In genomic region chr9:26710008-26710407, GRCh38 we compare ENCODE assay signal across 23 cellular contexts.
DNase-seq lines count a peak whose midpoint lies in the region; ATAC-seq and TF ChIP-seq lines count a peak whose summit lies in the region.
"Had no signal": no experiment of that assay in that cellular context is flagged by ENCODE, and none has a peak within 500 bp of the region (broad histone marks: within the 10 kb centered on the region; RNA-seq: fewer than 3 reads in every experiment).

No MANE protein-coding gene starts in this region.

- no peak overlapping the region for H3K4me3 Mint-ChIP-seq in stimulated activated memory B cell treated with anti-CD40 and anti-IgM and Interleukin-4, amounts not matched to agents 10 μg/mL and 1 μg/mL and 100 μg/mL, for 72 hours
- H3K4me3 Mint-ChIP-seq: CD14-positive monocyte; CD4-positive, alpha-beta memory T cell; CD4-positive, CD25-positive, alpha-beta regulatory T cell; CD8-positive, alpha-beta memory T cell had no signal

- no peaks in the 10 kb centered on the region for H3K27me3 ChIP-seq in GM23248 (replicated peaks; ENCODE audit: insufficient read depth)
- H3K27me3 ChIP-seq: BE2C, BLaER1 had no signal

- in situ Hi-C loops in GM23248 (cut with MboI), result no loop called here

- no peaks in the 10 kb centered on the region for H3K36me3 ChIP-seq in GM23248 (ENCODE audit: low read depth)
- H3K36me3 ChIP-seq in mucosa of descending colon (ENCODE audit: low read depth), result no peaks in the 10 kb centered on the region
- H3K36me3 ChIP-seq: BE2C, BLaER1 had no signal

- H3K27me3 Mint-ChIP-seq in stimulated activated memory B cell treated with anti-CD40 and anti-IgM and Interleukin-4, amounts not matched to agents 10 μg/mL and 1 μg/mL and 100 μg/mL, for 72 hours, result no peaks in the 10 kb centered on the region

- no peak overlapping the region for H3K4me2 ChIP-seq in GM23248 (ENCODE audit: unreplicated experiment)
- H3K4me2 ChIP-seq: BLaER1 had no signal

- peak; percentile 77 for DNase-seq in CMK (ENCODE audit: low read depth)
- peak; percentile 10 for DNase-seq in OCI-M1 (lab: John Stamatoyannopoulos, UW)
- no peak for DNase-seq in COR-L47 (lab: John Stamatoyannopoulos, UW)
- no peak for DNase-seq in GM23248
- no peak for DNase-seq in mucosa of descending colon
- DNase-seq: 8988T; ACHN; BE2C; C1 segment of cervical spinal cord; CD4-positive, alpha-beta memory T cell; CD4-positive, CD25-positive, alpha-beta regulatory T cell; CD8-positive, alpha-beta memory T cell; DMS 273 treated with DMSO at 0.1 percent for 48 hours; DMS153; DMS53; DMS79; DND-41; EL; GDM1 had no signal

- H3K27ac Mint-ChIP-seq in stimulated activated memory B cell treated with anti-CD40 and anti-IgM and Interleukin-4, amounts not matched to agents 10 μg/mL and 1 μg/mL and 100 μg/mL, for 72 hours, result no peak overlapping the region
- H3K27ac Mint-ChIP-seq: CD14-positive monocyte; CD4-positive, alpha-beta memory T cell; CD4-positive, CD25-positive, alpha-beta regulatory T cell; CD8-positive, alpha-beta memory T cell had no signal

- no peak overlapping the region for H3K4me3 ChIP-seq in GM23248
- no peak overlapping the region for H3K4me3 ChIP-seq in mucosa of descending colon
- H3K4me3 ChIP-seq: BLaER1, GM12878 had no signal

- no peaks in the 10 kb centered on the region for H3F3A ChIP-seq in GM23248 (ENCODE audit: insufficient read depth)

- H3K9me3 ChIP-seq in GM23248 (ENCODE audit: low read depth) (no peaks in the 10 kb centered on the region), mucosa of descending colon (no peaks in the 10 kb centered on the region)
- H3K9me3 ChIP-seq: BE2C, BLaER1 had no signal

- intact Hi-C loops in mucosa of descending colon (cut with DNase I, micrococcal nuclease), result no loop called here

- no peak overlapping the region for H2AFZ ChIP-seq in GM23248

- WGBS in GM23248 (ENCODE audit: low coverage in 1 of 2, low lambda C conversion rate in 2 of 2, missing lambda C conversion rate in 2 of 2), 2 experiments, result 7 to 17% methylated on average over 3 of the region's 3 CpGs

- H3K9me3 Mint-ChIP-seq in stimulated activated memory B cell treated with anti-CD40 and anti-IgM and Interleukin-4, amounts not matched to agents 10 μg/mL and 1 μg/mL and 100 μg/mL, for 72 hours, result peaks cover 4% of the 10 kb centered on the region

- H3K79me2 ChIP-seq in GM23248 (ENCODE audit: insufficient read depth), result no peaks in the 10 kb centered on the region

- H3K9me2 ChIP-seq in GM23248 (ENCODE audit: insufficient read depth), result no peaks in the 10 kb centered on the region

- no peak overlapping the region for H3K9ac ChIP-seq in GM23248
- H3K9ac ChIP-seq: BLaER1 had no signal

- no peaks in the 10 kb centered on the region for H3K4me1 Mint-ChIP-seq in stimulated activated memory B cell treated with anti-CD40 and anti-IgM and Interleukin-4, amounts not matched to agents 10 μg/mL and 1 μg/mL and 100 μg/mL, for 72 hours
- H3K4me1 Mint-ChIP-seq: CD14-positive monocyte; CD4-positive, alpha-beta memory T cell; CD4-positive, CD25-positive, alpha-beta regulatory T cell; CD8-positive, alpha-beta memory T cell had no signal

- no peaks in the 10 kb centered on the region for H3K36me3 Mint-ChIP-seq in stimulated activated memory B cell treated with anti-CD40 and anti-IgM and Interleukin-4, amounts not matched to agents 10 μg/mL and 1 μg/mL and 100 μg/mL, for 72 hours
- H3K36me3 Mint-ChIP-seq: CD14-positive monocyte; CD4-positive, alpha-beta memory T cell; CD4-positive, CD25-positive, alpha-beta regulatory T cell; CD8-positive, alpha-beta memory T cell had no signal

- no peak for TF ChIP-seq CTCF in mucosa of descending colon (IDR thresholded peaks at IDR 0.05)

- peak; percentile 58 for ATAC-seq in stimulated activated memory B cell treated with anti-CD40 and anti-IgM and Interleukin-4, amounts not matched to agents 10 μg/mL and 1 μg/mL and 100 μg/mL, for 72 hours
- no peak for ATAC-seq in mucosa of descending colon
- ATAC-seq: GM12878 had no signal

- no peak overlapping the region for H3K27ac ChIP-seq in GM23248
- H3K27ac ChIP-seq: BLaER1 had no signal

- H4K20me1 ChIP-seq in GM23248 (ENCODE audit: insufficient read depth), result no peaks in the 10 kb centered on the region
- H4K20me1 ChIP-seq: BLaER1 had no signal

- no peaks in the 10 kb centered on the region for H3K4me1 ChIP-seq in GM23248 (ENCODE audit: insufficient read depth)
- no peaks in the 10 kb centered on the region for H3K4me1 ChIP-seq in mucosa of descending colon (ENCODE audit: low read depth)
- H3K4me1 ChIP-seq: BE2C, BLaER1 had no signal

Comparison
In these comparisons a context has a peak if more than half of its experiments do, and no peak if none do; other contexts are left out.
1. DNase-seq: peak in CMK (single experiment) and OCI-M1 (single experiment); none in COR-L47 (single experiment), GM23248 (single experiment) and mucosa of descending colon (0 of 3).